In genomic region chr3:135898774-135899173, GRCh38 we compare ENCODE assay signal across 9 cellular contexts.
"Had no signal": no experiment of that assay in that cellular context is flagged by ENCODE, and none has a peak within 500 bp of the region (broad histone marks: within the 10 kb centered on the region; RNA-seq: fewer than 3 reads in every experiment).

No MANE protein-coding gene starts in this region.

- DNase-seq: GM23248, GOT3, H7, H9, HCEC 1CT, HFFc6 had no signal

- H3K4me3 ChIP-seq: GM23248, GM23338, HAP-1 had no signal

- H3K4me1 ChIP-seq: HAP-1 had no signal

- H3K9me3 ChIP-seq: HAP-1 had no signal

- ATAC-seq: GM23338, HCT116 had no signal

- H3K27ac Mint-ChIP-seq: GM23338, HFFc6 had no signal

- H2AFZ ChIP-seq: GM23248, GM23338 had no signal

- H3K9ac ChIP-seq: GM23248 had no signal

- H3K27ac ChIP-seq: GM23248 had no signal

- H3K4me3 Mint-ChIP-seq: GM23338, H9, HFFc6 had no signal

- H3K4me2 ChIP-seq: GM23338 had no signal

- H3K36me3 ChIP-seq: HAP-1 had no signal

- H3K9me3 Mint-ChIP-seq: HFFc6 had no signal
